ENCODE assay signal across 22 cellular contexts in genomic region chr3:196217307-196218154, GRCh38. TPM values are rescaled to one million over a fixed set of nuclear protein-coding genes. Genes with fewer than 3 reads are reported as not detected.
DNase-seq lines count a peak whose midpoint lies in the region; ATAC-seq, FAIRE-seq and TF ChIP-seq lines count a peak whose summit lies in the region.
"Had no signal": no experiment of that assay in that cellular context is flagged by ENCODE, and none has a peak within 500 bp of the region (broad histone marks: within the 10 kb centered on the region; RNA-seq: fewer than 3 reads in every experiment).

No MANE protein-coding gene starts in this region.

- FAIRE-seq in K562 (lab: Jason Lieb, UNC), result no peak
- FAIRE-seq: GM19239 had no signal

- no peaks in the 10 kb centered on the region; the same call in 1 of the 2 replicates for H3K36me3 ChIP-seq in GM23338 (ENCODE audit: insufficient read depth)
- no peaks in the 10 kb centered on the region for H3K36me3 ChIP-seq in K562 (ENCODE audit: control insufficient read depth, insufficient read depth, low read length)
- no peaks in the 10 kb centered on the region for H3K36me3 ChIP-seq in esophagus muscularis mucosa
- H3K36me3 ChIP-seq: MG63, transverse colon had no signal

- no peak for TF ChIP-seq CTCF in GM23338 (conservative IDR thresholded peaks at IDR 0.05; ENCODE audit: low read depth in 2 of 2)
- TF ChIP-seq CTCF in K562 (IDR thresholded peaks at IDR 0.05 in 2 of 3, conservative IDR thresholded peaks at IDR 0.05 in 1 of 3; ENCODE audit: insufficient read depth in 2 of 3, low read depth in 1 of 3, low read length in 3 of 3), result no peak
- TF ChIP-seq CTCF in esophagus muscularis mucosa (IDR thresholded peaks at IDR 0.05), result no peak

- peak overlapping the region; percentile 47 for H3K27ac Mint-ChIP-seq in T-helper 1 cell treated with Interleukin-12 subunit alpha and Interleukin-12 subunit beta and Interleukin-4 antibody, amounts not matched to agents 30 μg/mL and 1 μg/mL, for 36 hours
- H3K27ac Mint-ChIP-seq in GM23338, result no peak overlapping the region
- peak overlapping the region in 1 of 2 donors; percentile 58 for H3K27ac Mint-ChIP-seq in natural killer cell treated with Interleukin-12 subunit alpha and Interleukin-12 subunit beta and Interleukin-15 and Interleukin-18, amount 100 ng/mL, for 72 hours
- H3K27ac Mint-ChIP-seq: activated CD8-positive, alpha-beta memory T cell treated with anti-CD3 and anti-CD28 coated beads, Interleukin-2, amount 10 ng/mL, durations not matched to agents 7 days and 5 days; progenitor cell of endocrine pancreas had no signal

- TF ChIP-seq POLR2A in K562 (conservative IDR thresholded peaks at IDR 0.05) (no peak), esophagus muscularis mucosa (IDR thresholded peaks at IDR 0.05; ENCODE audit: low read depth) (no peak)

- BruUV-seq in K562 (replicated peaks; lab: Mats Ljungman, UMichigan), result no TSS peak

- H3K79me2 ChIP-seq in GM23338 (replicated peaks; ENCODE audit: insufficient read depth), result no peaks in the 10 kb centered on the region
- H3K79me2 ChIP-seq in K562 (ENCODE audit: control insufficient read depth, insufficient read depth, low read length), result no peaks in the 10 kb centered on the region

- 45% methylated on average over 9 of the region's 12 CpGs for WGBS in K562 (ENCODE audit: insufficient coverage, low coverage, missing lambda C conversion rate)
- WGBS in esophagus muscularis mucosa, result 96% methylated on average over 10 of the region's 12 CpGs

- no peaks in the 10 kb centered on the region for H3K9me1 ChIP-seq in K562 (ENCODE audit: control insufficient read depth, insufficient read depth, low read length)

- no peaks in the 10 kb centered on the region for H3K27me3 Mint-ChIP-seq in T-helper 1 cell treated with Interleukin-12 subunit alpha and Interleukin-12 subunit beta and Interleukin-4 antibody, amounts not matched to agents 30 μg/mL and 1 μg/mL, for 36 hours (ENCODE audit: low read depth)
- H3K27me3 Mint-ChIP-seq in GM23338 (ENCODE audit: insufficient read depth, low read depth, poor library complexity), result peaks cover 18% of the 10 kb centered on the region
- no peaks in the 10 kb centered on the region for H3K27me3 Mint-ChIP-seq in natural killer cell treated with Interleukin-12 subunit alpha and Interleukin-12 subunit beta and Interleukin-15 and Interleukin-18, amount 100 ng/mL, for 72 hours
- H3K27me3 Mint-ChIP-seq: activated CD8-positive, alpha-beta memory T cell treated with anti-CD3 and anti-CD28 coated beads, Interleukin-2, amount 10 ng/mL, durations not matched to agents 7 days and 5 days had no signal

- H3K27me3 ChIP-seq in GM23338 (ENCODE audit: insufficient read depth) (no peaks in the 10 kb centered on the region), K562 (ENCODE audit: control insufficient read depth in 2 of 2, insufficient read depth in 2 of 2, low read length in 2 of 2) (no peaks in the 10 kb centered on the region), esophagus muscularis mucosa (peaks cover 0 to 32% (median 2%) of the 10 kb centered on the region in 4 donors)
- H3K27me3 ChIP-seq: MG63, transverse colon had no signal

- H3K4me1 ChIP-seq in GM23338 (ENCODE audit: insufficient read depth), result peaks cover 9% of the 10 kb centered on the region; the same call in 1 of the 2 replicates
- peaks cover 0 to 31% of the 10 kb centered on the region in 2 experiments; a peak in 2 of 5 replicates for H3K4me1 ChIP-seq in K562 (replicated peaks in 1 of 2; ENCODE audit: control insufficient read depth in 2 of 2, insufficient read depth in 2 of 2, low read length in 2 of 2)
- H3K4me1 ChIP-seq in esophagus muscularis mucosa, result peaks cover 5 to 15% (median 13%) of the 10 kb centered on the region in 4 donors

- H3K4me2 ChIP-seq in GM23338 (peak overlapping the region; percentile 89), K562 (ENCODE audit: insufficient read depth, low read length) (no peak overlapping the region)

- peak overlapping the region in 1 of 2 experiments; percentile 2; a peak in 1 of 4 replicates for H3K9ac ChIP-seq in K562 (ENCODE audit: insufficient read depth in 1 of 2, low read depth in 2 of 2, low read length in 2 of 2)

- peaks cover 10% of the 10 kb centered on the region; the same call in 1 of the 2 replicates for H3F3A ChIP-seq in GM23338 (replicated peaks; ENCODE audit: low read depth)

- TF ChIP-seq EP300 in K562 (IDR thresholded peaks at IDR 0.05; ENCODE audit: low read length) (no peak), esophagus muscularis mucosa (IDR thresholded peaks at IDR 0.05) (no peak)

- H3K4me3 ChIP-seq in GM23338 (peak overlapping the region; percentile 60), K562 (no peak overlapping the region), esophagus muscularis mucosa (no peak overlapping the region)
- H3K4me3 ChIP-seq: MG63 had no signal

- ATAC-seq in GM23338, result no peak
- ATAC-seq in K562, result no peak
- no peak for ATAC-seq in natural killer cell treated with Interleukin-12 subunit alpha and Interleukin-12 subunit beta and Interleukin-15 and Interleukin-18, amount 100 ng/mL, for 72 hours
- ATAC-seq: activated CD8-positive, alpha-beta memory T cell treated with anti-CD3 and anti-CD28 coated beads, Interleukin-2, amount 10 ng/mL, durations not matched to agents 7 days and 5 days; left ventricle myocardium superior had no signal

- H3K9me3 ChIP-seq in K562 (replicated peaks; ENCODE audit: control insufficient read depth, insufficient read depth, low read depth, low read length) (no peaks in the 10 kb centered on the region), esophagus muscularis mucosa (no peaks in the 10 kb centered on the region)
- H3K9me3 ChIP-seq: MG63, transverse colon had no signal

- H3K27ac ChIP-seq in GM23338 (ENCODE audit: low read depth) (no peak overlapping the region), K562 (ENCODE audit: extremely low read depth, low read depth, low read length) (no peak overlapping the region), esophagus muscularis mucosa (replicated peaks in 1 of 4) (no peak overlapping the region)

- no peaks in the 10 kb centered on the region for H3K9me3 Mint-ChIP-seq in T-helper 1 cell treated with Interleukin-12 subunit alpha and Interleukin-12 subunit beta and Interleukin-4 antibody, amounts not matched to agents 30 μg/mL and 1 μg/mL, for 36 hours
- no peaks in the 10 kb centered on the region; the same call in 2 of the 3 replicates for H3K9me3 Mint-ChIP-seq in GM23338
- H3K9me3 Mint-ChIP-seq in natural killer cell treated with Interleukin-12 subunit alpha and Interleukin-12 subunit beta and Interleukin-15 and Interleukin-18, amount 100 ng/mL, for 72 hours, result no peaks in the 10 kb centered on the region

- no peak for DNase-seq in T-helper 1 cell
- no peak for DNase-seq in GM23338 (ENCODE audit: low spot score)
- DNase-seq in K562 (ENCODE audit: extremely low read depth in 1 of 4, low spot score in 3 of 4), result no peak
- no peak for DNase-seq in natural killer cell treated with Interleukin-12 subunit alpha and Interleukin-12 subunit beta and Interleukin-15 and Interleukin-18, amount 100 ng/mL, for 72 hours (ENCODE audit: low spot score)
- no peak for DNase-seq in NCI-H146 (lab: John Stamatoyannopoulos, UW)
- DNase-seq in GM19238 (ENCODE audit: insufficient read length, low spot score), result no peak
- DNase-seq in esophagus muscularis mucosa (ENCODE audit: extremely low spot score), result no peak
- DNase-seq: 8988T; activated CD8-positive, alpha-beta memory T cell treated with anti-CD3 and anti-CD28 coated beads, Interleukin-2, amount 10 ng/mL, durations not matched to agents 7 days and 5 days; left ventricle myocardium superior; MG63; NCI-H1694; NCI-H226; NK-92 treated with Interleukin-12 subunit alpha and Interleukin-12 subunit beta, amount 100 ng/mL, for 24 hours; SW 1271; transverse colon had no signal

- H2AFZ ChIP-seq in GM23338 (no peak overlapping the region), K562 (ENCODE audit: low read depth, low read length) (no peak overlapping the region)

- peak overlapping the region; percentile 12 for H3K4me3 Mint-ChIP-seq in T-helper 1 cell treated with Interleukin-12 subunit alpha and Interleukin-12 subunit beta and Interleukin-4 antibody, amounts not matched to agents 30 μg/mL and 1 μg/mL, for 36 hours
- H3K4me3 Mint-ChIP-seq in GM23338, result peak overlapping the region; percentile 75
- peak overlapping the region; percentile 3 for H3K4me3 Mint-ChIP-seq in natural killer cell treated with Interleukin-12 subunit alpha and Interleukin-12 subunit beta and Interleukin-15 and Interleukin-18, amount 100 ng/mL, for 72 hours
- H3K4me3 Mint-ChIP-seq: activated CD8-positive, alpha-beta memory T cell treated with anti-CD3 and anti-CD28 coated beads, Interleukin-2, amount 10 ng/mL, durations not matched to agents 7 days and 5 days had no signal

- intact Hi-C loops in K562 (cut with micrococcal nuclease), result no loop called here
- intact Hi-C loops in esophagus muscularis mucosa (cut with DNase I), result no loop called here

- H3K36me3 Mint-ChIP-seq in T-helper 1 cell treated with Interleukin-12 subunit alpha and Interleukin-12 subunit beta and Interleukin-4 antibody, amounts not matched to agents 30 μg/mL and 1 μg/mL, for 36 hours (ENCODE audit: low read depth), result no peaks in the 10 kb centered on the region
- no peaks in the 10 kb centered on the region for H3K36me3 Mint-ChIP-seq in GM23338 (ENCODE audit: low read depth)
- H3K36me3 Mint-ChIP-seq in natural killer cell treated with Interleukin-12 subunit alpha and Interleukin-12 subunit beta and Interleukin-15 and Interleukin-18, amount 100 ng/mL, for 72 hours, result no peaks in the 10 kb centered on the region
- H3K36me3 Mint-ChIP-seq: activated CD8-positive, alpha-beta memory T cell treated with anti-CD3 and anti-CD28 coated beads, Interleukin-2, amount 10 ng/mL, durations not matched to agents 7 days and 5 days had no signal

- POLR2A ChIA-PET in K562 (lab: Yijun Ruan, JAX), result no interaction called here

- CTCF ChIA-PET in K562 (lab: Yijun Ruan, JAX; ENCODE audit: low intra/inter-chr PET ratio), result no interaction called here

- H3K9me2 ChIP-seq in GM23338 (ENCODE audit: insufficient read depth), result no peaks in the 10 kb centered on the region

- TF ChIP-seq RAD21 in K562 (CRISPR knock-in tag; conservative IDR thresholded peaks at IDR 0.05 in 1 of 2, IDR thresholded peaks at IDR 0.05 in 1 of 2), result no peak

- H3K4me1 Mint-ChIP-seq in T-helper 1 cell treated with Interleukin-12 subunit alpha and Interleukin-12 subunit beta and Interleukin-4 antibody, amounts not matched to agents 30 μg/mL and 1 μg/mL, for 36 hours (ENCODE audit: low read depth), result peaks cover 16% of the 10 kb centered on the region
- H3K4me1 Mint-ChIP-seq in GM23338, result peaks cover 25% of the 10 kb centered on the region
- H3K4me1 Mint-ChIP-seq in natural killer cell treated with Interleukin-12 subunit alpha and Interleukin-12 subunit beta and Interleukin-15 and Interleukin-18, amount 100 ng/mL, for 72 hours (ENCODE audit: low read depth in 2 of 2), result peaks cover 13 to 18% of the 10 kb centered on the region in 2 donors

- in situ Hi-C loops in K562 (cut with MboI), result loop anchor here (25.0 kb wide), 1 partner anchor 505 kb away; the partner anchor contains the start of gene MUC20

- H4K20me1 ChIP-seq in GM23338 (replicated peaks; ENCODE audit: insufficient read depth), result no peaks in the 10 kb centered on the region
- no peaks in the 10 kb centered on the region for H4K20me1 ChIP-seq in K562 (replicated peaks; ENCODE audit: control insufficient read depth, insufficient read depth, low read length)

RNA-seq across cellular contexts. Expression of gene SLC51A, which starts 1.2 kb away (rescaled TPM):
- total RNA-seq in GM23338 (2014; rRNA removed; shearing (Covaris generic)), result 4.0 and 4.5 TPM in 2 replicates
- 6.7 and 7.1 TPM in 2 replicates for polyA plus RNA-seq in GM23338 (2016; fragmentation: Nextera tagmentation; extraction: Ambion mirVana)
- total RNA-seq in K562 (2011; cell fraction: chromatin; rRNA removed; ENCODE audit: low replicate concordance), result 0.62 TPM in 1 of 2 replicates, not detected in the other
- total RNA-seq in K562 (2011; cell fraction: nucleolus; rRNA removed), result not detected in 2 replicates
- not detected in 2 replicates for total RNA-seq in K562 (2011; cell fraction: nucleoplasm; rRNA removed)
- total RNA-seq in K562 (2014; rRNA removed), result not detected in 2 replicates
- total RNA-seq in K562 (2014; rRNA removed; fragmentation: Illumina TruSeq; extraction: Trizol), result not detected in 2 replicates
- not detected in 2 replicates for total RNA-seq in K562 (2015; rRNA removed; fragmentation: Illumina TruSeq; extraction: Trizol)
- total RNA-seq in K562 (2021), result not detected in 2 replicates
- not detected in 2 replicates for polyA plus RNA-seq in K562 (2011; rRNA removed)
- polyA plus RNA-seq in K562 (2011; cell fraction: cytosol; rRNA removed), result not detected in 2 replicates
- not detected in 2 replicates for polyA plus RNA-seq in K562 (2011; cell fraction: nucleus; rRNA removed)
- polyA plus RNA-seq in K562 (2012), result 1.1 and 1.4 TPM in 2 replicates
- polyA plus RNA-seq in K562 (2014; fragmentation: Illumina TruSeq; extraction: Trizol), result not detected in 2 replicates
- polyA plus RNA-seq in K562 (2014; fragmentation: Nextera tagmentation; extraction: Ambion mirVana), result under 1 TPM; 0.35 to 0.38 TPM
- not detected in 2 replicates for polyA plus RNA-seq in K562 (2014; rRNA removed)
- not detected in 2 replicates for polyA minus RNA-seq in K562 (2011; rRNA and poly(A)+ RNA removed)
- not detected in 2 replicates for polyA minus RNA-seq in K562 (2011; cell fraction: cytosol; rRNA and poly(A)+ RNA removed)
- not detected in 2 replicates for polyA minus RNA-seq in K562 (2011; cell fraction: nucleus; rRNA and poly(A)+ RNA removed)
- not detected for total RNA-seq in natural killer cell treated with Interleukin-12 subunit alpha and Interleukin-12 subunit beta and Interleukin-15 and Interleukin-18, amount 100 ng/mL, for 72 hours
- not detected for total RNA-seq in esophagus muscularis mucosa
- total RNA-seq: activated CD8-positive, alpha-beta memory T cell treated with anti-CD3 and anti-CD28 coated beads, Interleukin-2, amount 10 ng/mL, durations not matched to agents 7 days and 5 days; bronchial epithelial cell; Daoy; dermis microvascular lymphatic vessel endothelial cell; left ventricle myocardium superior had no signal

RNA-seq across cellular contexts. Expression of gene ZDHHC19, which starts 6.3 kb away (rescaled TPM):
- 1.3 TPM in 1 of 2 replicates, not detected in the other for total RNA-seq in GM23338 (2014; rRNA removed; shearing (Covaris generic))
- polyA plus RNA-seq in GM23338 (2016; fragmentation: Nextera tagmentation; extraction: Ambion mirVana), result 15.4 and 15.7 TPM in 2 replicates
- total RNA-seq in K562 (2011; cell fraction: chromatin; rRNA removed; ENCODE audit: low replicate concordance), result 2.7 and 8.2 TPM in 2 replicates
- 2.1 and 2.3 TPM in 2 replicates for total RNA-seq in K562 (2011; cell fraction: nucleolus; rRNA removed)
- total RNA-seq in K562 (2011; cell fraction: nucleoplasm; rRNA removed), result 3.0 and 4.6 TPM in 2 replicates
- 3.4 and 3.5 TPM in 2 replicates for total RNA-seq in K562 (2014; rRNA removed)
- total RNA-seq in K562 (2014; rRNA removed; fragmentation: Illumina TruSeq; extraction: Trizol), result 0.67 and 0.98 TPM in 2 replicates
- total RNA-seq in K562 (2015; rRNA removed; fragmentation: Illumina TruSeq; extraction: Trizol), result 0.94 and 1.7 TPM in 2 replicates
- total RNA-seq in K562 (2021), result 5.5 and 6.1 TPM in 2 replicates
- 0.78 and 1.2 TPM in 2 replicates for polyA plus RNA-seq in K562 (2011; rRNA removed)
- polyA plus RNA-seq in K562 (2011; cell fraction: cytosol; rRNA removed), result 0.77 and 3.4 TPM in 2 replicates
- 2.9 and 3.2 TPM in 2 replicates for polyA plus RNA-seq in K562 (2011; cell fraction: nucleus; rRNA removed)
- 3.2 and 5.2 TPM in 2 replicates for polyA plus RNA-seq in K562 (2012)
- 0.40 and 3.5 TPM in 2 replicates for polyA plus RNA-seq in K562 (2014; fragmentation: Illumina TruSeq; extraction: Trizol)
- polyA plus RNA-seq in K562 (2014; fragmentation: Nextera tagmentation; extraction: Ambion mirVana), result 1 to 10 TPM; 2.0 to 2.7 TPM
- 1.1 and 5.5 TPM in 2 replicates for polyA plus RNA-seq in K562 (2014; rRNA removed)
- polyA minus RNA-seq in K562 (2011; rRNA and poly(A)+ RNA removed), result 3.3 TPM in 1 of 2 replicates, not detected in the other
- polyA minus RNA-seq in K562 (2011; cell fraction: cytosol; rRNA and poly(A)+ RNA removed), result 1.6 TPM in 1 of 2 replicates, not detected in the other
- polyA minus RNA-seq in K562 (2011; cell fraction: nucleus; rRNA and poly(A)+ RNA removed), result 1.1 TPM in 1 of 2 replicates, not detected in the other
- 1 to 10 TPM in 1 of 2 donors, not detected in 1; 1.0 TPM for total RNA-seq in natural killer cell treated with Interleukin-12 subunit alpha and Interleukin-12 subunit beta and Interleukin-15 and Interleukin-18, amount 100 ng/mL, for 72 hours
- not detected for total RNA-seq in esophagus muscularis mucosa
- total RNA-seq: activated CD8-positive, alpha-beta memory T cell treated with anti-CD3 and anti-CD28 coated beads, Interleukin-2, amount 10 ng/mL, durations not matched to agents 7 days and 5 days; bronchial epithelial cell; Daoy; dermis microvascular lymphatic vessel endothelial cell; left ventricle myocardium superior; progenitor cell of endocrine pancreas; transverse colon had no signal

Comparison
In these comparisons a context has a peak if more than half of its experiments do, and no peak if none do; other contexts are left out.
1. H3K4me3 Mint-ChIP-seq: peak in every context shown above with its lines; median percentile 75 in GM23338; 12 in T-helper 1 cell treated with Interleukin-12 subunit alpha and Interleukin-12 subunit beta and Interleukin-4 antibody, amounts not matched to agents 30 μg/mL and 1 μg/mL, for 36 hours; 3 in natural killer cell treated with Interleukin-12 subunit alpha and Interleukin-12 subunit beta and Interleukin-15 and Interleukin-18, amount 100 ng/mL, for 72 hours.